Comparison of ENCODE assay signal across 8 cellular contexts in the genomic region with DNA sequence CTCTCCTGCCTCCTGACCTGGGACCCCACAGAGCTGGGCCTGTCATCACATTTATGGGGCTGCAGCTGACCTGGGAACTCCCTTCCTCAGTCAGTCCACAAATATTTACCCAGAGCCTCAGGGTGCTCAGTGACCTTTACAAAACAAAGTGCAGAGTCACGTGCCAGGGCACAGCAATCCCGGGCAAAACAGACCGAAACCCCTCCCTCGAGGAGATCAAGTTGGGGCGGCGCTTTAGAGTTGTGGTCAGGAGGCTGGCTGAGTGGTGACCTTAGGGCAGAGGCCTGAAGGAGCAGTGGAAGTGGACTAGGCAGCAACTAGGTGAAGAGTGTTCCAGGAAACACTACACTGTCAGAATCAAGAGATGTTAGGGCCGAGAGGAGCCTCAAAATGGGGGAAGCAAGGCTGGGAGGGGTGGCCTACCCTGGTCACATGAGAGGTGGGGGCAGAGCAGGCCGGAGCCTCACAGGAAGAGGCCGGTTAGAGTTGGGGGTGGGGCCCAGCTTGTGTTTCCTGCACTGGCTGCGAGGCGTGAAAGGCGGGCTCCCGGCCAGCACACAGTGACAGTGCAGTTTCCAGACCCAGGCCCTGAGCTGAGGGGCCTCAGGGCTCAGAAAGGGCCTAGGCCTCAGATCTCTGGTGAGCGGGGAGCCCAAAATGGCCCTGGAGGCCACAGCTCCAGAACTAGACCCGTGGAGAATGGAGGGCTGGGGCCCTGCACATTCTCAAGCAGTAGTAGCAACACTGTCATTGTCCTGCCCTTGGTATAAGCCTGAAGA. TPM values are rescaled to one million over a fixed set of nuclear protein-coding genes. Genes with fewer than 3 reads are reported as not detected.
DNase-seq lines count a peak whose midpoint lies in the region; ATAC-seq and TF ChIP-seq lines count a peak whose summit lies in the region.

No MANE protein-coding gene starts in this region.

- peak overlapping the region; percentile 28 for H3K9ac ChIP-seq in trophoblast cell (ENCODE audit: low read length)

- peak overlapping the region; percentile 74 for H3K4me3 ChIP-seq in GM06990 (replicated peaks; ENCODE audit: low read depth, low read length)
- no peak overlapping the region for H3K4me3 ChIP-seq in cardiac muscle cell
- H3K4me3 ChIP-seq in trophoblast cell (ENCODE audit: low read depth, low read length): no peak overlapping the region

- peak overlapping the region; percentile 80 for H3K14ac ChIP-seq in trophoblast cell (ENCODE audit: low read length)

- TF ChIP-seq CTCF in GM06990 (IDR thresholded peaks at IDR 0.05; ENCODE audit: insufficient read depth, low read length, poor library complexity, severe bottlenecking): no peak
- no peak; the same call in 1 of the 2 replicates for TF ChIP-seq CTCF in HFFc6 (IDR thresholded peaks at IDR 0.05)
- no peak for TF ChIP-seq CTCF in cardiac muscle cell (IDR thresholded peaks at IDR 0.05; ENCODE audit: low read depth, low read length)
- no peak for TF ChIP-seq CTCF in type B pancreatic cell (conservative IDR thresholded peaks at IDR 0.05)

- H3K79me2 ChIP-seq in trophoblast cell (ENCODE audit: control insufficient read depth, insufficient read depth, low read length, poor library complexity): peaks cover 36% of the 10 kb centered on the region

- H3K36me3 ChIP-seq in GM06990 (ENCODE audit: control insufficient read depth, insufficient read depth, low read length) (peaks cover 2% of the 10 kb centered on the region; the same call in 1 of the 2 replicates), cardiac muscle cell (no peaks in the 10 kb centered on the region), trophoblast cell (ENCODE audit: control insufficient read depth in 1 of 2, insufficient read depth in 2 of 2, low read length in 2 of 2) (peaks cover 0 to 3% of the 10 kb centered on the region in 2 experiments)

- peak overlapping the region; percentile 33 for H2AFZ ChIP-seq in trophoblast cell (ENCODE audit: insufficient read depth, low read length, poor library complexity)

- H3K4me1 ChIP-seq in cardiac muscle cell (ENCODE audit: low read depth): peaks cover 65% of the 10 kb centered on the region
- peaks cover 46 to 61% of the 10 kb centered on the region in 2 experiments for H3K4me1 ChIP-seq in trophoblast cell (ENCODE audit: control insufficient read depth in 1 of 2, insufficient read depth in 2 of 2, low read length in 2 of 2)

- H3K9me3 ChIP-seq in cardiac muscle cell (ENCODE audit: low read depth) (no peaks in the 10 kb centered on the region), trophoblast cell (ENCODE audit: insufficient read depth, low read depth, low read length) (no peaks in the 10 kb centered on the region)

- peak overlapping the region; percentile 92 for H3K18ac ChIP-seq in trophoblast cell (ENCODE audit: low read length)

- H3K27me3 Mint-ChIP-seq in HFFc6 (ENCODE audit: insufficient read depth) (peaks cover 29% of the 10 kb centered on the region), type B pancreatic cell (peaks cover 11% of the 10 kb centered on the region)
- H3K27me3 Mint-ChIP-seq in activated naive CD8-positive, alpha-beta T cell treated with anti-CD3 and anti-CD28 coated beads, Interleukin-2, amount 50 U/mL, for 24 hours: peaks cover 7% of the 10 kb centered on the region

- peak overlapping the region; percentile 89 for H2BK120ac ChIP-seq in trophoblast cell (ENCODE audit: insufficient read depth, low read length, poor library complexity)

- H3K27ac Mint-ChIP-seq in HFFc6: peak overlapping the region; percentile 98
- H3K27ac Mint-ChIP-seq in activated naive CD8-positive, alpha-beta T cell treated with anti-CD3 and anti-CD28 coated beads, Interleukin-2, amount 50 U/mL, for 24 hours: peak overlapping the region; percentile 97
- H3K27ac Mint-ChIP-seq in type B pancreatic cell: peak overlapping the region; percentile 99

- peak; percentile 44 for ATAC-seq in activated naive CD8-positive, alpha-beta T cell treated with anti-CD3 and anti-CD28 coated beads, Interleukin-2, amount 50 U/mL, for 24 hours

- H2BK5ac ChIP-seq in trophoblast cell (ENCODE audit: low read depth, low read length, poor library complexity): peak overlapping the region; percentile 93

- H4K8ac ChIP-seq in trophoblast cell (ENCODE audit: low read depth, low read length): peak overlapping the region; percentile 82

- H3K4me3 Mint-ChIP-seq in HFFc6: peak overlapping the region; percentile 70
- peak overlapping the region; percentile 100 for H3K4me3 Mint-ChIP-seq in activated naive CD8-positive, alpha-beta T cell treated with anti-CD3 and anti-CD28 coated beads, Interleukin-2, amount 50 U/mL, for 24 hours
- H3K4me3 Mint-ChIP-seq in type B pancreatic cell: peak overlapping the region; percentile 83

- peak overlapping the region; percentile 28 for H3K4me2 ChIP-seq in trophoblast cell (ENCODE audit: low read length)

- H3K27me3 ChIP-seq in GM06990 (replicated peaks; ENCODE audit: control insufficient read depth, insufficient read depth, low read length) (no peaks in the 10 kb centered on the region), cardiac muscle cell (no peaks in the 10 kb centered on the region), trophoblast cell (ENCODE audit: insufficient read depth, low read length) (no peaks in the 10 kb centered on the region)

- H2BK12ac ChIP-seq in trophoblast cell (ENCODE audit: low read length): peak overlapping the region; percentile 87

- H3K9me3 Mint-ChIP-seq in HFFc6 (peaks cover 15% of the 10 kb centered on the region), type B pancreatic cell (no peaks in the 10 kb centered on the region)
- H3K9me3 Mint-ChIP-seq in activated naive CD8-positive, alpha-beta T cell treated with anti-CD3 and anti-CD28 coated beads, Interleukin-2, amount 50 U/mL, for 24 hours: no peaks in the 10 kb centered on the region

- peak; percentile 92 for DNase-seq in GM06990 (ENCODE audit: extremely low read depth, insufficient read length)
- DNase-seq in HFFc6: peak; percentile 97
- peak; percentile 90 for DNase-seq in NCI-H1092 (lab: John Stamatoyannopoulos, UW)
- peak; percentile 91 for DNase-seq in SKM-1 (lab: John Stamatoyannopoulos, UW; ENCODE audit: unreplicated experiment)
- DNase-seq in activated naive CD8-positive, alpha-beta T cell treated with anti-CD3 and anti-CD28 coated beads, Interleukin-2, amount 50 U/mL, for 24 hours: peak; percentile 94
- DNase-seq in cardiac muscle cell (ENCODE audit: low read depth in 1 of 2, low spot score in 1 of 2): peak; percentile 91 to 99
- DNase-seq in trophoblast cell: peak; percentile 94 to 95
- DNase-seq in type B pancreatic cell (ENCODE audit: extremely low spot score, unreplicated experiment): peak; percentile 87

- H4K91ac ChIP-seq in trophoblast cell (ENCODE audit: low read depth, low read length): peak overlapping the region; percentile 100

- H2AK5ac ChIP-seq in trophoblast cell (ENCODE audit: low read length): peak overlapping the region; percentile 79

- no CpG with 5 or more reads among the region's 15 CpGs for WGBS in trophoblast cell (ENCODE audit: extremely low coverage, insufficient coverage, insufficient read length)

- H3K36me3 Mint-ChIP-seq in HFFc6 (ENCODE audit: low read depth): peaks cover 14% of the 10 kb centered on the region
- H3K36me3 Mint-ChIP-seq in activated naive CD8-positive, alpha-beta T cell treated with anti-CD3 and anti-CD28 coated beads, Interleukin-2, amount 50 U/mL, for 24 hours (ENCODE audit: low read depth): peaks cover 15% of the 10 kb centered on the region
- peaks cover 7% of the 10 kb centered on the region for H3K36me3 Mint-ChIP-seq in type B pancreatic cell

- H3K27ac ChIP-seq in cardiac muscle cell (peak overlapping the region; percentile 98), trophoblast cell (ENCODE audit: low read depth, low read length) (peak overlapping the region; percentile 97)

- peak overlapping the region; percentile 45 for H4K12ac ChIP-seq in trophoblast cell (ENCODE audit: low read depth, low read length)

- peak overlapping the region; percentile 80 for H3K4ac ChIP-seq in trophoblast cell (ENCODE audit: low read depth, low read length)

- peaks cover 70% of the 10 kb centered on the region for H3K4me1 Mint-ChIP-seq in HFFc6 (ENCODE audit: low read depth)
- H3K4me1 Mint-ChIP-seq in activated naive CD8-positive, alpha-beta T cell treated with anti-CD3 and anti-CD28 coated beads, Interleukin-2, amount 50 U/mL, for 24 hours: peaks cover 62% of the 10 kb centered on the region
- peaks cover 56% of the 10 kb centered on the region for H3K4me1 Mint-ChIP-seq in type B pancreatic cell (ENCODE audit: unreplicated experiment)

- no peak overlapping the region for H3K23ac ChIP-seq in trophoblast cell (ENCODE audit: low read length)

- H3K79me1 ChIP-seq in trophoblast cell (ENCODE audit: low read length): peaks cover 57% of the 10 kb centered on the region

RNA-seq across cellular contexts. Expression of gene NEAT1, which starts 3.7 kb away (rescaled TPM):
- 100 to 1,000 TPM; 185 to 250 (median 213) TPM for total RNA-seq in HFFc6 (2021; fragmentation: NEBNext Ultra II Directional; extraction: Animal tissue kit (Norgen Biotek cat#: 25700))
- 3.4 and 11.3 TPM in 2 replicates for total RNA-seq in cardiac muscle cell
- polyA plus RNA-seq in cardiac muscle cell: 4.2 and 5.6 TPM in 2 replicates
- polyA plus RNA-seq in trophoblast cell (2013): 11.1 and 12.7 TPM in 2 replicates
- 229 and 395 TPM in 2 replicates for total RNA-seq in type B pancreatic cell (ENCODE audit: low replicate concordance)

RNA-seq across cellular contexts. Expression of gene FRMD8, which starts 32.4 kb away (rescaled TPM):
- total RNA-seq in HFFc6 (2021; fragmentation: NEBNext Ultra II Directional; extraction: Animal tissue kit (Norgen Biotek cat#: 25700)): 10 to 100 TPM; 22.4 to 28.5 (median 27.1) TPM
- total RNA-seq in cardiac muscle cell (36.3 and 64.6 TPM in 2 replicates), type B pancreatic cell (ENCODE audit: low replicate concordance) (35.0 and 41.8 TPM in 2 replicates)
- polyA plus RNA-seq in cardiac muscle cell: 26.8 and 32.6 TPM in 2 replicates
- polyA plus RNA-seq in trophoblast cell (2013): 21.2 and 22.9 TPM in 2 replicates

RNA-seq across cellular contexts. Expression of gene SLC25A45, which starts 36.4 kb away (rescaled TPM):
- 1 to 10 TPM; 4.9 to 8.9 (median 5.8) TPM for total RNA-seq in HFFc6 (2021; fragmentation: NEBNext Ultra II Directional; extraction: Animal tissue kit (Norgen Biotek cat#: 25700))
- total RNA-seq in cardiac muscle cell: 3.0 and 4.8 TPM in 2 replicates
- 4.5 and 10.5 TPM in 2 replicates for polyA plus RNA-seq in cardiac muscle cell
- polyA plus RNA-seq in trophoblast cell (2013): 0.93 and 1.1 TPM in 2 replicates
- total RNA-seq in type B pancreatic cell (ENCODE audit: low replicate concordance): 1.9 and 5.6 TPM in 2 replicates

Comparison
In these comparisons a context has a peak if more than half of its experiments do, and no peak if none do; other contexts are left out.
1. RNA of gene NEAT1, which starts 3.7 kb away (total RNA-seq): 229 to 395 TPM in type B pancreatic cell and 185 to 250 TPM in HFFc6; 3.4 to 11.3 TPM in cardiac muscle cell; every median in the first group is over 10 times any median in the second.
2. Peak in every context shown above with its lines, with median percentiles within 50 percentile points of each other: DNase-seq, H3K27ac Mint-ChIP-seq and H3K4me3 Mint-ChIP-seq.